12 cellular contexts compared by ENCODE assay signal in genomic region chr2:240455719-240456606, GRCh38. TPM values are rescaled to one million over a fixed set of nuclear protein-coding genes. Genes with fewer than 3 reads are reported as not detected.
DNase-seq lines count a peak whose midpoint lies in the region; ATAC-seq and TF ChIP-seq lines count a peak whose summit lies in the region.
"Had no signal": no experiment of that assay in that cellular context is flagged by ENCODE, and none has a peak within 500 bp of the region (broad histone marks: within the 10 kb centered on the region; RNA-seq: fewer than 3 reads in every experiment).

No MANE protein-coding gene starts in this region.

- H3K4me3 Mint-ChIP-seq in CD4-positive, alpha-beta T cell, result no peak overlapping the region
- H3K4me3 Mint-ChIP-seq: activated T-helper 1 cell treated with anti-CD3 and anti-CD28 coated beads, Interleukin-12 subunit alpha, Interleukin-12 subunit beta, Interleukin-2, Interleukin-4 antibody, amounts not matched to agents 30 ng/mL and 10 ng/mL and 1 ng/mL, durations not matched to agents 14 hours and 24 hours and 36 hours had no signal

- H2AK5ac ChIP-seq in mesenchymal stem cell (ENCODE audit: low read length, severe bottlenecking), result no peak overlapping the region

- POLR2A ChIA-PET in CD4-positive, alpha-beta T cell (lab: Charles Lee), result no interaction called here
- POLR2A ChIA-PET in PC-3 (lab: Charles Lee; ENCODE audit: unreplicated experiment), result no interaction called here

- no peak overlapping the region for H3K4ac ChIP-seq in mesenchymal stem cell (ENCODE audit: low read depth in 1 of 2, low read length in 2 of 2)

- H3K9me3 ChIP-seq in mesenchymal stem cell (ENCODE audit: control insufficient read depth, low read length) (no peaks in the 10 kb centered on the region), upper lobe of left lung (no peaks in the 10 kb centered on the region), PC-3 (ENCODE audit: low read length) (no peaks in the 10 kb centered on the region)
- H3K9me3 ChIP-seq in CD4-positive, alpha-beta T cell (ENCODE audit: control insufficient read depth, low read length), result no peaks in the 10 kb centered on the region
- H3K9me3 ChIP-seq: MG63 had no signal

- H3K27me3 ChIP-seq in mesenchymal stem cell (ENCODE audit: control insufficient read depth in 1 of 2, insufficient read depth in 1 of 2, low read length in 2 of 2), result peaks cover 10 to 30% of the 10 kb centered on the region in 2 experiments
- peaks cover 0 to 40% (median 7%) of the 10 kb centered on the region in 4 donors for H3K27me3 ChIP-seq in upper lobe of left lung
- peaks cover 48% of the 10 kb centered on the region for H3K27me3 ChIP-seq in CD4-positive, alpha-beta T cell (ENCODE audit: control insufficient read depth, insufficient read depth, low read length)
- H3K27me3 ChIP-seq in PC-3 (ENCODE audit: low read length), result no peaks in the 10 kb centered on the region
- H3K27me3 ChIP-seq: MG63 had no signal

- H4K8ac ChIP-seq in mesenchymal stem cell (ENCODE audit: low read length), result no peak overlapping the region

- H4K91ac ChIP-seq in mesenchymal stem cell (ENCODE audit: low read length), result no peak overlapping the region

- peak in 1 of 2 donors; percentile 0 for ATAC-seq in upper lobe of left lung (ENCODE audit: low FRiP score in 2 of 2)
- ATAC-seq in CD4-positive, alpha-beta T cell (ENCODE audit: poor library complexity), result no peak
- no peak for ATAC-seq in PC-3

- H3K27ac ChIP-seq in epithelial cell of prostate (peak overlapping the region; percentile 76), mesenchymal stem cell (ENCODE audit: low read length, poor library complexity, severe bottlenecking) (no peak overlapping the region), upper lobe of left lung (peak overlapping the region in 1 of 4 donors; percentile 17), PC-3 (ENCODE audit: low read length) (no peak overlapping the region)
- no peak overlapping the region for H3K27ac ChIP-seq in CD4-positive, alpha-beta T cell (ENCODE audit: low read depth, low read length)

- H3K27me3 Mint-ChIP-seq in CD4-positive, alpha-beta T cell, result peaks cover 36% of the 10 kb centered on the region

- H3K79me2 ChIP-seq in PC-3 (ENCODE audit: low read length), result no peaks in the 10 kb centered on the region

- peaks cover 16% of the 10 kb centered on the region for H3K4me1 Mint-ChIP-seq in CD4-positive, alpha-beta T cell (ENCODE audit: low read depth)

- TF ChIP-seq CTCF in upper lobe of left lung (IDR thresholded peaks at IDR 0.05) (no peak), PC-3 (conservative IDR thresholded peaks at IDR 0.05; ENCODE audit: low read depth, low read length) (no peak)
- TF ChIP-seq CTCF in CD4-positive, alpha-beta T cell (IDR thresholded peaks at IDR 0.05), result no peak

- H3K9me3 Mint-ChIP-seq in CD4-positive, alpha-beta T cell, result no peaks in the 10 kb centered on the region
- H3K9me3 Mint-ChIP-seq: activated T-helper 1 cell treated with anti-CD3 and anti-CD28 coated beads, Interleukin-12 subunit alpha, Interleukin-12 subunit beta, Interleukin-2, Interleukin-4 antibody, amounts not matched to agents 30 ng/mL and 10 ng/mL and 1 ng/mL, durations not matched to agents 14 hours and 24 hours and 36 hours had no signal

- H2BK12ac ChIP-seq in mesenchymal stem cell (ENCODE audit: low read length in 2 of 2), result no peak overlapping the region

- TF ChIP-seq POLR2A in upper lobe of left lung (IDR thresholded peaks at IDR 0.05), result no peak

- H3K4me2 ChIP-seq in mesenchymal stem cell (ENCODE audit: low read length, poor library complexity, severe bottlenecking), result peak overlapping the region; percentile 62
- H3K4me2 ChIP-seq in PC-3 (ENCODE audit: low read length), result no peak overlapping the region

- H4K20me1 ChIP-seq in PC-3 (ENCODE audit: low read length), result no peaks in the 10 kb centered on the region

- DNase-seq in NCI-H146 (lab: John Stamatoyannopoulos, UW) (peak; percentile 40), NCI-H146 treated with DMSO at 0.1 percent for 48 hours (lab: John Stamatoyannopoulos, UW; ENCODE audit: unreplicated experiment) (no peak), epithelial cell of prostate (ENCODE audit: low read depth, low spot score) (no peak), mesenchymal stem cell (peak; percentile 9), upper lobe of left lung (peak in 1 of 2 donors; percentile 89), DMS79 treated with DMSO at 0.1 percent for 48 hours (lab: John Stamatoyannopoulos, UW) (no peak), PC-3 (no peak)
- DNase-seq in CD4-positive, alpha-beta T cell, result no peak
- DNase-seq: activated CD4-positive, alpha-beta T cell treated with anti-CD3 and anti-CD28 coated beads for 48 hours; MG63; NCI-H2171 treated with DMSO at 0.1 percent for 48 hours had no signal

- H3K36me3 ChIP-seq in mesenchymal stem cell (ENCODE audit: control insufficient read depth in 1 of 2, insufficient read depth in 2 of 2, low read depth in 1 of 2, low read length in 2 of 2) (peaks cover 0 to 14% of the 10 kb centered on the region in 2 experiments), upper lobe of left lung (no peaks in the 10 kb centered on the region), PC-3 (ENCODE audit: low read depth, low read length) (no peaks in the 10 kb centered on the region)
- H3K36me3 ChIP-seq: MG63 had no signal

- H3K9ac ChIP-seq in mesenchymal stem cell (ENCODE audit: low read length) (no peak overlapping the region), PC-3 (ENCODE audit: low read length) (no peak overlapping the region)

- H2BK5ac ChIP-seq in mesenchymal stem cell (ENCODE audit: low read depth, low read length, poor library complexity, severe bottlenecking), result no peak overlapping the region

- peaks cover 46% of the 10 kb centered on the region for H3K4me1 ChIP-seq in mesenchymal stem cell (ENCODE audit: control insufficient read depth, insufficient read depth, low read depth, low read length)
- H3K4me1 ChIP-seq in upper lobe of left lung, result peaks cover 16 to 47% (median 22%) of the 10 kb centered on the region in 4 donors
- H3K4me1 ChIP-seq in PC-3 (ENCODE audit: insufficient read depth, low read length), result no peaks in the 10 kb centered on the region; the same call in 1 of the 2 replicates

- H3K14ac ChIP-seq in mesenchymal stem cell (ENCODE audit: low read length in 2 of 2), result no peak overlapping the region

- intact Hi-C loops in CD4-positive, alpha-beta T cell (cut with DNase I, micrococcal nuclease), result no loop called here
- intact Hi-C loops in PC-3 (cut with micrococcal nuclease), result no loop called here

- no peak overlapping the region for H3K18ac ChIP-seq in mesenchymal stem cell (ENCODE audit: low read depth in 1 of 2, low read length in 2 of 2)

- H3K4me3 ChIP-seq in mesenchymal stem cell (ENCODE audit: insufficient read depth in 1 of 2, low read depth in 1 of 2, low read length in 2 of 2) (no peak overlapping the region), upper lobe of left lung (peak overlapping the region in 3 of 4 donors; percentile 16 to 44 (median 25)), PC-3 (ENCODE audit: low read length) (no peak overlapping the region)
- H3K4me3 ChIP-seq: MG63 had no signal

- no peaks in the 10 kb centered on the region for H3K9me2 ChIP-seq in PC-3 (replicated peaks; ENCODE audit: low read length)

- no peak overlapping the region for H2BK120ac ChIP-seq in mesenchymal stem cell (ENCODE audit: low read depth, low read length)

- no peaks in the 10 kb centered on the region for H3K36me3 Mint-ChIP-seq in CD4-positive, alpha-beta T cell (ENCODE audit: low read depth)

- TF ChIP-seq EP300 in upper lobe of left lung (IDR thresholded peaks at IDR 0.05), result no peak

- H3F3A ChIP-seq in PC-3 (ENCODE audit: low read length, unreplicated experiment), result no peaks in the 10 kb centered on the region

- WGBS in mesenchymal stem cell, result 30% methylated on average over 30 of the region's 59 CpGs
- WGBS in upper lobe of left lung, 2 donors, result 9 to 20% methylated on average over 8 to 29 of the region's 59 CpGs

- H3K79me1 ChIP-seq in mesenchymal stem cell (replicated peaks; ENCODE audit: low read length, poor library complexity, severe bottlenecking), result peaks cover 21% of the 10 kb centered on the region

- BruUV-seq in PC-3 (replicated peaks; lab: Mats Ljungman, UMichigan), result no TSS peak

- H3K27ac Mint-ChIP-seq in CD4-positive, alpha-beta T cell, result no peak overlapping the region
- H3K27ac Mint-ChIP-seq: activated T-helper 1 cell treated with anti-CD3 and anti-CD28 coated beads, Interleukin-12 subunit alpha, Interleukin-12 subunit beta, Interleukin-2, Interleukin-4 antibody, amounts not matched to agents 30 ng/mL and 10 ng/mL and 1 ng/mL, durations not matched to agents 14 hours and 24 hours and 36 hours had no signal

- H2AFZ ChIP-seq in mesenchymal stem cell (ENCODE audit: low read depth, low read length), result no peak overlapping the region
- H2AFZ ChIP-seq in PC-3 (ENCODE audit: low read length), result no peak overlapping the region

- H3K23ac ChIP-seq in mesenchymal stem cell (ENCODE audit: low read length in 2 of 2), result no peak overlapping the region

- no peak overlapping the region for H2BK15ac ChIP-seq in mesenchymal stem cell (ENCODE audit: low read depth, poor library complexity, severe bottlenecking)

- CTCF ChIA-PET in CD4-positive, alpha-beta T cell (lab: Charles Lee), result no interaction called here
- CTCF ChIA-PET in PC-3 (lab: Charles Lee), result no interaction called here

RNA-seq across cellular contexts. Expression of gene GPC1, which starts 20.5 kb away (rescaled TPM):
- 65.7 TPM for polyA plus RNA-seq in mesenchymal stem cell (2013, experiment 1 of 2)
- 65.6 TPM for polyA plus RNA-seq in mesenchymal stem cell (2013, experiment 2 of 2)
- total RNA-seq in upper lobe of left lung, result 10 to 100 TPM; 16.8 to 45.5 (median 33.2) TPM
- total RNA-seq in CD4-positive, alpha-beta T cell, result under 1 TPM; 0.58 to 0.98 TPM
- total RNA-seq in PC-3 (2014; rRNA removed), result 37.1 and 56.7 TPM in 2 replicates

Comparison
In these comparisons a context has a peak if more than half of its experiments do, and no peak if none do; other contexts are left out.
1. DNase-seq: peak in NCI-H146 (single experiment) and mesenchymal stem cell (single experiment); none in NCI-H146 treated with DMSO at 0.1 percent for 48 hours (single experiment), epithelial cell of prostate (single experiment), DMS79 treated with DMSO at 0.1 percent for 48 hours (single experiment), CD4-positive, alpha-beta T cell (0 of 10) and PC-3 (single experiment).
2. H3K4me3 ChIP-seq: peak in upper lobe of left lung (3 of 4); none in mesenchymal stem cell (0 of 2) and PC-3 (single experiment).
3. RNA of gene GPC1, which starts 20.5 kb away (total RNA-seq): 37.1 to 56.7 TPM in PC-3 and 16.8 to 45.5 TPM in upper lobe of left lung; 0.58 to 0.98 TPM in CD4-positive, alpha-beta T cell; every median in the first group is over 4 times any median in the second.